8 cellular contexts compared by ENCODE assay signal in the genomic region with DNA sequence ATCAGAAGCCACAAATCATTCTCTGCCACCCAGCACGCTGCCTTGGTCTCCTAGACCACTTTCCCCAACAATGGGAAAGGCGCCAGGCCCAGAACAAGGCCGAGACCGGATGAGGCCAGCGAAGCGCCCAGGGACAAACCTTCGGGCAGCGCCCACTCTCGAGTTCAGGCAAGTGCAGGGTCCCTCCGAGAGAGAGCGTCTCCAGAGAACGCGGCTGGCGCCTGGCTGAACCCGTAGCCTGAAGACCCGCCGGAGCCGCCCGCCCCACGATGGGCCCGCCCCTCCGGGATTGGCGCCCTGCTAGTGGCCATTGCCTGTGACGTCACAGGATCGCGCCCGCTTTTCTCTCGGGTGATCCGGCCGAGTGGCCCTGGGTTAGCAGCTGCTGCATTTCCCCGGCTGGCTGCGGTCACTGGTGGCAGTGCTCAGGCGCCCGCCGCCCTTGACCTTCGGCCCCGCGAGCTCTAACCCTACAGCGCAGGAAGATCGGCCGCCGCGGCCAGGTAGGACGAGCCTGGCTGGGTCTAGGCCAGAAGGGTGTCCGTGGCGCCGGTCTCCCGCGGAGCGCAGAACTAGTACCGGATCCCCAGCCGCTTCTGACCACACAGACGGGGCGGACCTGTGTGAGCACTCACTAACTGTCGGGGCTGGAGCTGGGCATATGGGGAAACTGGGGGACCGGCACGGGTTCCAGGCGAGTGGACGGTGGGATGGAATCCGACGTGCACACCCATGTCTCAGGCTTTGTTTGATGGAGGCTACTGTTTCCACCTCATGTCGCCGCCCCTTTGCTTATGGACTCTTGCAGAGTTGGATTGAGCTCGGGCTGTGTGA. TPM values are rescaled to one million over a fixed set of nuclear protein-coding genes. Genes with fewer than 3 reads are reported as not detected.
DNase-seq lines count a peak whose midpoint lies in the region; ATAC-seq, FAIRE-seq and TF ChIP-seq lines count a peak whose summit lies in the region.

A gene with protein sequence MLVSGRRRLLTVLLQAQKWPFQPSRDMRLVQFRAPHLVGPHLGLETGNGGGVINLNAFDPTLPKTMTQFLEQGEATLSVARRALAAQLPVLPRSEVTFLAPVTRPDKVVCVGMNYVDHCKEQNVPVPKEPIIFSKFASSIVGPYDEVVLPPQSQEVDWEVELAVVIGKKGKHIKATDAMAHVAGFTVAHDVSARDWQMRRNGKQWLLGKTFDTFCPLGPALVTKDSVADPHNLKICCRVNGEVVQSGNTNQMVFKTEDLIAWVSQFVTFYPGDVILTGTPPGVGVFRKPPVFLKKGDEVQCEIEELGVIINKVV (plus strand): TSS at position 339 of the 834 bp plus-strand sequence. CDS start 2,851 bp downstream, outside the sequence.

- no peaks in the 10 kb centered on the region for H3K9me3 ChIP-seq in CD4-positive, CD25-positive, alpha-beta regulatory T cell (ENCODE audit: control insufficient read depth in 2 of 2, low read length in 2 of 2)
- no peaks in the 10 kb centered on the region for H3K9me3 ChIP-seq in HepG2 (ENCODE audit: low read length)

- ATAC-seq in CD4-positive, CD25-positive, alpha-beta regulatory T cell (ENCODE audit: low read depth in 2 of 2) = peak; percentile 92
- peak; percentile 95 for ATAC-seq in GM19452 (IDR thresholded peaks at IDR 0.05; ENCODE audit: unreplicated experiment)
- peak; percentile 50 for ATAC-seq in HG03575 (IDR thresholded peaks at IDR 0.05; ENCODE audit: extremely low read depth, insufficient number of reproducible peaks, low FRiP score, unreplicated experiment)
- peak; percentile 93 for ATAC-seq in HepG2

- H3K9ac ChIP-seq in HepG2 (ENCODE audit: insufficient read depth, low read depth, low read length) = peak within 1 kb of the TSS; percentile 93

- H3K79me2 ChIP-seq in HepG2 (ENCODE audit: insufficient read depth, low read length) = peaks cover 14% of the 10 kb centered on the region

- no peak for TF ChIP-seq EP300 in HepG2 (IDR thresholded peaks at IDR 0.05; ENCODE audit: low read depth in 2 of 2, low read length in 2 of 2)
- TF ChIP-seq EP300 in HepG2 (CRISPR knock-in tag; IDR thresholded peaks at IDR 0.05; ENCODE audit: borderline replicate concordance) = peak; percentile 55; the same call in 1 of the 2 replicates

- H3K27me3 ChIP-seq in CD4-positive, CD25-positive, alpha-beta regulatory T cell (ENCODE audit: control insufficient read depth, insufficient read depth, low read length) = no peaks in the 10 kb centered on the region
- no peaks in the 10 kb centered on the region; a peak in 1 of 5 replicates for H3K27me3 ChIP-seq in HepG2 (ENCODE audit: control insufficient read depth in 1 of 2, insufficient read depth in 2 of 2, low read length in 2 of 2)

- in situ Hi-C loops in HepG2 (cut with HindIII; ENCODE audit: extremely low pct_ligation_motif_present, low pct_unique_long_range_greater_than_20kb) = no loop called here

- no peaks in the 10 kb centered on the region for H3K27me3 Mint-ChIP-seq in CD4-positive, CD25-positive, alpha-beta regulatory T cell

- FAIRE-seq in HepG2 (lab: Jason Lieb, UNC) = no peak

- intact Hi-C loops in HepG2 (cut with micrococcal nuclease; ENCODE audit: unreplicated experiment) = loop anchor here (1.0 kb wide), 2 partner anchors 57 to 237 kb away; a partner anchor contains a TSS

- peak within 1 kb of the TSS; percentile 88 for H3K4me2 ChIP-seq in HepG2 (ENCODE audit: low read depth, low read length)

- peak within 1 kb of the TSS; percentile 95 to 99 (median 98) for H3K4me3 Mint-ChIP-seq in CD4-positive, CD25-positive, alpha-beta regulatory T cell

- H3K4me1 ChIP-seq in CD4-positive, CD25-positive, alpha-beta regulatory T cell (ENCODE audit: control insufficient read depth, insufficient read depth, low read length, poor library complexity, severe bottlenecking) = peaks cover 19% of the 10 kb centered on the region
- peaks cover 23% of the 10 kb centered on the region for H3K4me1 ChIP-seq in HepG2 (ENCODE audit: insufficient read depth, low read length)

- peaks cover 12 to 36% (median 24%) of the 10 kb centered on the region in 4 donors for H3K4me1 Mint-ChIP-seq in CD4-positive, CD25-positive, alpha-beta regulatory T cell

- TF ChIP-seq RAD21 in HepG2 (CRISPR knock-in tag; IDR thresholded peaks at IDR 0.05) = peak; percentile 59

- BruUV-seq in HepG2 (replicated peaks; lab: Mats Ljungman, UMichigan) = no TSS peak

- H3K27ac Mint-ChIP-seq in CD4-positive, CD25-positive, alpha-beta regulatory T cell = peak within 1 kb of the TSS; percentile 93 to 97 (median 97)

- H3K27ac ChIP-seq in CD4-positive, CD25-positive, alpha-beta regulatory T cell (ENCODE audit: insufficient read depth, low read length, poor library complexity, severe bottlenecking) = peak within 1 kb of the TSS; percentile 65
- H3K27ac ChIP-seq in HepG2 (ENCODE audit: extremely low read length, insufficient read depth, low read length) = peak within 1 kb of the TSS; percentile 82

- POLR2A ChIA-PET in HepG2 (lab: Yijun Ruan, JAX) = interaction anchor here (0.6 to 5.1 kb wide), 6 partner anchors 12 to 237 kb away, joined by 3 to 110 read pairs (median 4); a partner anchor contains a TSS

- H3K4me3 ChIP-seq in CD4-positive, CD25-positive, alpha-beta regulatory T cell (ENCODE audit: low read depth, low read length) = peak within 1 kb of the TSS; percentile 84
- H3K4me3 ChIP-seq in HepG2 (replicated peaks in 1 of 3; ENCODE audit: insufficient read depth in 1 of 3, low read depth in 2 of 3, low read length in 3 of 3) = peak within 1 kb of the TSS; percentile 88 to 99 (median 94)

- DNase-seq in CD4-positive, CD25-positive, alpha-beta regulatory T cell = peak; percentile 89 to 93 (median 91)
- DNase-seq in NCI-H82 (lab: John Stamatoyannopoulos, UW) (peak; percentile 98), dermis blood vessel endothelial cell (peak; percentile 93), HepG2 (ENCODE audit: low spot score) (peak; percentile 89)
- peak; percentile 97 to 98 for DNase-seq in activated CD4-positive, alpha-beta T cell treated with anti-CD3 and anti-CD28 coated beads, Interleukin-2, amount 50 U/mL, for 48 hours
- DNase-seq in stimulated activated CD4-positive, alpha-beta T cell treated with anti-CD3 and anti-CD28 coated beads, Interleukin-4, amount 100 ng/mL, for 1 hour = peak; percentile 97

- H3K36me3 Mint-ChIP-seq in CD4-positive, CD25-positive, alpha-beta regulatory T cell = peaks cover 3% of the 10 kb centered on the region

- H4K20me1 ChIP-seq in HepG2 (ENCODE audit: insufficient read depth, low read length) = no peaks in the 10 kb centered on the region

- CTCF ChIA-PET in HepG2 (lab: Yijun Ruan, JAX; ENCODE audit: low intra/inter-chr PET ratio, low total read pairs) = interaction anchor here (0.8 to 2.0 kb wide), 2 partner anchors 10 to 13 kb away, joined by 3 to 9 read pairs; no protein-coding TSS in a partner anchor

- peak within 1 kb of the TSS; percentile 38 for H2AFZ ChIP-seq in HepG2 (ENCODE audit: low read length)

- TF ChIP-seq POLR2A in HepG2 (IDR thresholded peaks at IDR 0.05; ENCODE audit: insufficient read depth in 1 of 2, low read depth in 2 of 2, low read length in 2 of 2) = peak; percentile 84 to 94

- no peaks in the 10 kb centered on the region for H3K9me3 Mint-ChIP-seq in CD4-positive, CD25-positive, alpha-beta regulatory T cell

- H3K36me3 ChIP-seq in CD4-positive, CD25-positive, alpha-beta regulatory T cell (ENCODE audit: control insufficient read depth, insufficient read depth, low read length) = peaks cover under 1% of the 10 kb centered on the region
- peaks cover 0 to 7% of the 10 kb centered on the region in 2 experiments; a peak in 3 of 5 replicates for H3K36me3 ChIP-seq in HepG2 (replicated peaks in 1 of 2; ENCODE audit: control insufficient read depth in 1 of 2, insufficient read depth in 2 of 2, low read length in 2 of 2)

- peak; percentile 24; the same call in 1 of the 2 replicates for TF ChIP-seq CTCF in HepG2 (CRISPR knock-in tag; IDR thresholded peaks at IDR 0.05)

- 2% methylated on average over 35 of the region's 64 CpGs for WGBS in HepG2 (ENCODE audit: low lambda C conversion rate)

RNA-seq across cellular contexts. Expression of the gene that starts here (rescaled TPM):
- 24.1 TPM for total RNA-seq in CD4-positive, CD25-positive, alpha-beta regulatory T cell
- 10 to 100 TPM in 3 of 4 donors, 1 to 10 TPM in 1; 9.1 to 23.6 (median 15.0) TPM for polyA plus RNA-seq in CD4-positive, CD25-positive, alpha-beta regulatory T cell
- 16.0 and 24.1 TPM in 2 replicates for total RNA-seq in dermis blood vessel endothelial cell
- 44.2 and 48.4 TPM in 2 replicates for total RNA-seq in HepG2 (2016; rRNA removed; fragmentation: Illumina TruSeq; extraction: Trizol)
- 6.0 and 7.7 TPM in 2 replicates for total RNA-seq in HepG2 (2016; cell fraction: cytosol; rRNA removed; fragmentation: Illumina TruSeq; extraction: Trizol; ENCODE audit: low read depth)
- 43.7 and 52.6 TPM in 2 replicates for total RNA-seq in HepG2 (2016; cell fraction: insoluble cytoplasmic fraction; rRNA removed; fragmentation: Illumina TruSeq; extraction: Trizol)
- 11.6 and 14.6 TPM in 2 replicates for total RNA-seq in HepG2 (2016; cell fraction: membrane; rRNA removed; fragmentation: Illumina TruSeq; extraction: Trizol)
- total RNA-seq in HepG2 (2016; cell fraction: nucleus; rRNA removed; fragmentation: Illumina TruSeq; extraction: Trizol) = 37.1 and 41.1 TPM in 2 replicates
- 34.0 and 41.8 TPM in 2 replicates for polyA plus RNA-seq in HepG2 (2011; rRNA removed)
- polyA plus RNA-seq in HepG2 (2011; cell fraction: cytosol; rRNA removed) = 27.3 and 33.0 TPM in 2 replicates
- 86.2 and 107 TPM in 2 replicates for polyA plus RNA-seq in HepG2 (2011; cell fraction: nucleus; rRNA removed)
- polyA plus RNA-seq in HepG2 (2012) = 23.8 and 29.6 TPM in 2 replicates
- polyA plus RNA-seq in HepG2 (2016; cell fraction: cytosol; fragmentation: Illumina TruSeq; extraction: Trizol; ENCODE audit: low read depth) = 8.4 and 12.0 TPM in 2 replicates
- polyA plus RNA-seq in HepG2 (2016; cell fraction: insoluble cytoplasmic fraction; fragmentation: Illumina TruSeq; extraction: Trizol; ENCODE audit: low read depth) = 50.4 and 54.4 TPM in 2 replicates
- 11.0 and 12.8 TPM in 2 replicates for polyA plus RNA-seq in HepG2 (2016; cell fraction: membrane; fragmentation: Illumina TruSeq; extraction: Trizol; ENCODE audit: low read depth)
- 56.9 and 57.0 TPM in 2 replicates for polyA plus RNA-seq in HepG2 (2016; cell fraction: nucleus; fragmentation: Illumina TruSeq; extraction: Trizol; ENCODE audit: insufficient read depth, low read depth)
- 38.4 and 46.0 TPM in 2 replicates for polyA minus RNA-seq in HepG2 (2011; rRNA and poly(A)+ RNA removed; ENCODE audit: low replicate concordance)
- polyA minus RNA-seq in HepG2 (2011; cell fraction: cytosol; rRNA and poly(A)+ RNA removed) = 14.6 and 15.4 TPM in 2 replicates
- polyA minus RNA-seq in HepG2 (2011; cell fraction: nucleus; rRNA and poly(A)+ RNA removed) = 44.5 and 51.1 TPM in 2 replicates

Comparison
In these comparisons a context has a peak if more than half of its experiments do, and no peak if none do; other contexts are left out.
1. Peak in every context shown above with its lines: DNase-seq, ATAC-seq, H3K4me3 ChIP-seq and H3K27ac ChIP-seq.